Comparison of ENCODE assay signal across 9 cellular contexts in the genomic region with DNA sequence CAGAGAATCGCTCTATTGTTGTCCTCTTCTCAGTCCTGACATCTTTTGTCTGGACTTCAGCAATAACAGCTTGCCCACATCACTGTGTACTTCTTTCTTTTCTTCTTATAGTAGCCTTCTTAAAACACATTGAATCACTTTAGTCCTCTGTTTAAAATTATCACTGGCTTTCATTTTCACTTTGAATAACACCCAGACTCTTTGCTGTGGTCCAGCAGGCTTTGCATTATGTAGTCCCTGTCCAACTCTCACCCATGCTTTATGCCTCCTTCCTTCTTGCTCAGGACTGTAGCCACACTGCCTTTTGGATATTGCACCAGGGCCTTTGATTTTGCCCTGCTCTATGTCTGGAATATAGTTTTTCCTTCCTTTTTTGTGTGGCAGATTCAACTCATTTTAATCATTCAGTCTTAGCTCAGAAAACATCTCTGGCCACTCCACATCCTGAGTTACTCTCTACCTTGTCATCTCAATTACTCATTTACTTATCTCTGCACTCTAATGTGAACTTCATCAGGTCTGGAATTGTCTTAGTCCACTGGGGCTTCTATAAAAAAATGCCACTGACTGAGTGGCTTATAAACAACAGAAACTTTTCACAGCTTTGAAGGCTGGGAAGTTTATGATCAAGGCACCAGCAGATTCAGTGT.
DNase-seq lines count a peak whose midpoint lies in the region; ATAC-seq and TF ChIP-seq lines count a peak whose summit lies in the region.
"Had no signal": no experiment of that assay in that cellular context is flagged by ENCODE, and none has a peak within 500 bp of the region (broad histone marks: within the 10 kb centered on the region; RNA-seq: fewer than 3 reads in every experiment).

No MANE protein-coding gene starts in this region.

- no peaks in the 10 kb centered on the region for H3K9me3 Mint-ChIP-seq in mesothelial cell of epicardium
- no peaks in the 10 kb centered on the region for H3K9me3 Mint-ChIP-seq in type B pancreatic cell

- DNase-seq in ELR (ENCODE audit: low read depth) (peak; percentile 14), OCI-M1 (lab: John Stamatoyannopoulos, UW) (peak; percentile 51), NCI-H345 (lab: John Stamatoyannopoulos, UW) (no peak), mesothelial cell of epicardium (ENCODE audit: low spot score in 2 of 2, unreplicated experiment in 2 of 2) (no peak), type B pancreatic cell (ENCODE audit: extremely low spot score, unreplicated experiment) (no peak)
- DNase-seq in activated CD4-positive, alpha-beta T cell treated with anti-CD3 and anti-CD28 coated beads, Interleukin-2, amount 50 U/mL, for 4 hours, result no peak
- DNase-seq: NCI-H1694 had no signal

- H3K4me1 Mint-ChIP-seq in mesothelial cell of epicardium (no peaks in the 10 kb centered on the region), type B pancreatic cell (ENCODE audit: unreplicated experiment) (no peaks in the 10 kb centered on the region)

- H3K4me3 Mint-ChIP-seq in mesothelial cell of epicardium (no peak overlapping the region), type B pancreatic cell (no peak overlapping the region)

- TF ChIP-seq CTCF in mesothelial cell of epicardium (IDR thresholded peaks at IDR 0.05; ENCODE audit: unreplicated experiment) (no peak), type B pancreatic cell (conservative IDR thresholded peaks at IDR 0.05) (no peak)

- H3K27ac Mint-ChIP-seq in mesothelial cell of epicardium (no peak overlapping the region), type B pancreatic cell (no peak overlapping the region)

- ATAC-seq in GM19395 (IDR thresholded peaks at IDR 0.05; ENCODE audit: unreplicated experiment) (peak; percentile 99), HG02973 (IDR thresholded peaks at IDR 0.05; ENCODE audit: unreplicated experiment) (peak; percentile 99)

- H3K36me3 Mint-ChIP-seq in mesothelial cell of epicardium, result no peaks in the 10 kb centered on the region
- no peaks in the 10 kb centered on the region for H3K36me3 Mint-ChIP-seq in type B pancreatic cell

- peaks cover 75% of the 10 kb centered on the region for H3K27me3 Mint-ChIP-seq in mesothelial cell of epicardium (ENCODE audit: low read depth)
- peaks cover 24% of the 10 kb centered on the region for H3K27me3 Mint-ChIP-seq in type B pancreatic cell

Comparison
In these comparisons a context has a peak if more than half of its experiments do, and no peak if none do; other contexts are left out.
1. DNase-seq: peak in ELR (single experiment) and OCI-M1 (single experiment); none in activated CD4-positive, alpha-beta T cell treated with anti-CD3 and anti-CD28 coated beads, Interleukin-2, amount 50 U/mL, for 4 hours (0 of 2), NCI-H345 (single experiment), mesothelial cell of epicardium (0 of 2) and type B pancreatic cell (single experiment).